Comparison of ENCODE assay signal across 20 cellular contexts in genomic region chr9:125151730-125152129, GRCh38. TPM values are rescaled to one million over a fixed set of nuclear protein-coding genes. Genes with fewer than 3 reads are reported as not detected.
A peak's percentile ranks its signal among the peaks of the same experiment; 100 is the strongest.
DNase-seq lines count a peak whose midpoint lies in the region; ATAC-seq and TF ChIP-seq lines count a peak whose summit lies in the region.
"Had no signal": no experiment of that assay in that cellular context is flagged by ENCODE, and none has a peak within 500 bp of the region (broad histone marks: within the 10 kb centered on the region; RNA-seq: fewer than 3 reads in every experiment).

No MANE protein-coding gene starts in this region.

- H3K4me3 Mint-ChIP-seq in HFFc6 = no peak overlapping the region
- H3K4me3 Mint-ChIP-seq: CD14-positive monocyte; CD8-positive, alpha-beta memory T cell; IgD-negative memory B cell had no signal

- WGBS in HUES64 = 68% methylated on average over 2 of the region's 2 CpGs

- peaks cover 64% of the 10 kb centered on the region for H3K36me3 ChIP-seq in HUES64 (ENCODE audit: insufficient read depth, low read length)

- TF ChIP-seq CTCF in HFFc6 (IDR thresholded peaks at IDR 0.05) = no peak

- H3K27ac ChIP-seq in HUES64 (ENCODE audit: low read depth, low read length) = peak overlapping the region; percentile 56; the same call in 1 of the 2 replicates
- H3K27ac ChIP-seq: BLaER1, GM23248 had no signal

- H3K4me3 ChIP-seq in HUES64 (ENCODE audit: low read length) = no peak overlapping the region
- H3K4me3 ChIP-seq: BLaER1, GM23248 had no signal

- H3K9me3 Mint-ChIP-seq in HFFc6 = no peaks in the 10 kb centered on the region
- H3K9me3 Mint-ChIP-seq: CD14-positive monocyte; CD8-positive, alpha-beta memory T cell had no signal

- no peak overlapping the region for H3K27ac Mint-ChIP-seq in HFFc6

- peaks cover 14% of the 10 kb centered on the region for H3K4me1 Mint-ChIP-seq in HFFc6 (ENCODE audit: low read depth)
- H3K4me1 Mint-ChIP-seq: CD14-positive monocyte had no signal

- H3K36me3 Mint-ChIP-seq in HFFc6 (ENCODE audit: low read depth) = peaks cover 26% of the 10 kb centered on the region

- no peaks in the 10 kb centered on the region for H3K9me3 ChIP-seq in HUES64 (ENCODE audit: insufficient read depth, low read depth, low read length)
- H3K9me3 ChIP-seq: BLaER1 had no signal

- intact Hi-C loops in Right ventricle myocardium inferior (cut with DNase I) = no loop called here
- intact Hi-C loops in left ventricle myocardium superior (cut with micrococcal nuclease) = no loop called here

- H3K9ac ChIP-seq in HUES64 (ENCODE audit: low read depth, low read length) = no peak overlapping the region
- H3K9ac ChIP-seq: BLaER1, GM23248 had no signal

- no peaks in the 10 kb centered on the region for H3K27me3 Mint-ChIP-seq in HFFc6 (ENCODE audit: insufficient read depth)
- H3K27me3 Mint-ChIP-seq: CD8-positive, alpha-beta memory T cell; IgD-negative memory B cell had no signal

- DNase-seq in Right ventricle myocardium inferior (ENCODE audit: missing footprints) = no peak
- DNase-seq in left ventricle myocardium superior = no peak
- DNase-seq in middle frontal gyrus (ENCODE audit: extremely low spot score, low spot score) = peak; percentile 23
- DNase-seq in HFFc6 = no peak
- no peak for DNase-seq in stimulated activated CD4-positive, alpha-beta T cell treated with anti-CD3 and anti-CD28 coated beads, Interleukin-4, amount 100 ng/mL, for 1 hour
- DNase-seq in DMS79 (lab: John Stamatoyannopoulos, UW) = no peak
- DNase-seq: 8988T; CD8-positive, alpha-beta memory T cell; COR-L47; DMS 273 treated with DMSO at 0.1 percent for 48 hours; DMS53; GM23248; KBM-7 had no signal

- no peaks in the 10 kb centered on the region for H3K4me1 ChIP-seq in HUES64 (ENCODE audit: insufficient read depth, low read length)
- H3K4me1 ChIP-seq: BLaER1 had no signal

- ATAC-seq in Right ventricle myocardium inferior (peak; percentile 23), left ventricle myocardium superior (no peak), HG02884 (IDR thresholded peaks at IDR 0.05; ENCODE audit: unreplicated experiment) (no peak)
- ATAC-seq: HCT116, HepG2 had no signal

- no peaks in the 10 kb centered on the region for H3K27me3 ChIP-seq in HUES64 (ENCODE audit: insufficient read depth, low read length)
- H3K27me3 ChIP-seq: BLaER1 had no signal

RNA-seq across cellular contexts. Expression of gene SCAI, which starts 8.4 kb away (rescaled TPM):
- total RNA-seq in Right ventricle myocardium inferior (3.4 TPM), left ventricle myocardium superior (3.8 TPM)
- polyA plus RNA-seq in HUES64 (2013, experiment 1 of 2) = 5.9 TPM
- polyA plus RNA-seq in HUES64 (2013, experiment 2 of 2) = 5.9 TPM
- total RNA-seq in HFFc6 (2021; fragmentation: NEBNext Ultra II Directional; extraction: Animal tissue kit (Norgen Biotek cat#: 25700)) = 1 to 10 TPM; 4.7 to 7.2 (median 5.6) TPM

RNA-seq across cellular contexts. Expression of gene PPP6C, which starts 37.9 kb away (rescaled TPM):
- total RNA-seq in Right ventricle myocardium inferior (39.4 TPM), left ventricle myocardium superior (35.9 TPM)
- 26.3 TPM for polyA plus RNA-seq in HUES64 (2013, experiment 1 of 2)
- polyA plus RNA-seq in HUES64 (2013, experiment 2 of 2) = 27.4 TPM
- 10 to 100 TPM; 35.2 to 47.1 (median 40.8) TPM for total RNA-seq in HFFc6 (2021; fragmentation: NEBNext Ultra II Directional; extraction: Animal tissue kit (Norgen Biotek cat#: 25700))

RNA-seq across cellular contexts. Expression of gene RABEPK, which starts 48.6 kb away (rescaled TPM):
- total RNA-seq in Right ventricle myocardium inferior = 8.3 TPM
- total RNA-seq in left ventricle myocardium superior = 9.0 TPM
- 25.5 TPM for polyA plus RNA-seq in HUES64 (2013, experiment 1 of 2)
- 20.4 TPM for polyA plus RNA-seq in HUES64 (2013, experiment 2 of 2)
- 10 to 100 TPM; 29.6 to 39.2 (median 32.7) TPM for total RNA-seq in HFFc6 (2021; fragmentation: NEBNext Ultra II Directional; extraction: Animal tissue kit (Norgen Biotek cat#: 25700))
